In genomic region chr9:112224401-112225289, GRCh38 we compare ENCODE assay signal across 11 cellular contexts. TPM values are rescaled to one million over a fixed set of nuclear protein-coding genes. Genes with fewer than 3 reads are reported as not detected.
DNase-seq lines count a peak whose midpoint lies in the region; ATAC-seq, FAIRE-seq and TF ChIP-seq lines count a peak whose summit lies in the region.
"Had no signal": no experiment of that assay in that cellular context is flagged by ENCODE, and none has a peak within 500 bp of the region (broad histone marks: within the 10 kb centered on the region; RNA-seq: fewer than 3 reads in every experiment).

No MANE protein-coding gene starts in this region.

- H3K9ac ChIP-seq in kidney (ENCODE audit: low read length in 2 of 2), result no peak overlapping the region

- no peak for FAIRE-seq in kidney (lab: Jason Lieb, UNC)

- DNase-seq in GM12865 (ENCODE audit: low read depth) (peak; percentile 59), MV-4-11 (lab: John Stamatoyannopoulos, UW) (peak; percentile 54), foreskin fibroblast (peak; percentile 65 to 81), Kasumi-1 (lab: John Stamatoyannopoulos, UW) (no peak), esophagus muscularis mucosa (ENCODE audit: extremely low spot score) (no peak), kidney (no peak)
- no peak for DNase-seq in central memory CD4-positive, alpha-beta T cell
- DNase-seq: effector CD8-positive, alpha-beta T cell; KBM-7; T-helper 9 cell had no signal

- peak; percentile 79 for ATAC-seq in GM21619 (IDR thresholded peaks at IDR 0.05; ENCODE audit: unreplicated experiment)

- intact Hi-C loops in esophagus muscularis mucosa (cut with DNase I) (no loop called here), kidney (cut with DNase I) (no loop called here)

- no peak for TF ChIP-seq POLR2A in esophagus muscularis mucosa (IDR thresholded peaks at IDR 0.05; ENCODE audit: low read depth)

- peaks cover 29 to 71% (median 42%) of the 10 kb centered on the region in 4 donors for H3K36me3 ChIP-seq in esophagus muscularis mucosa
- H3K36me3 ChIP-seq in kidney (ENCODE audit: control insufficient read depth in 1 of 2, insufficient read depth in 2 of 2, low read length in 2 of 2), result peaks cover 14 to 17% of the 10 kb centered on the region in 2 donors

- TF ChIP-seq CTCF in GM12865 (IDR thresholded peaks at IDR 0.05; ENCODE audit: insufficient read depth, low read depth, low read length, missing control alignments) (no peak), foreskin fibroblast (IDR thresholded peaks at IDR 0.05; ENCODE audit: low read depth, low read length) (no peak), esophagus muscularis mucosa (IDR thresholded peaks at IDR 0.05) (no peak), kidney (IDR thresholded peaks at IDR 0.05; ENCODE audit: borderline replicate concordance, extremely low read depth, insufficient read depth) (no peak)

- H3K27ac ChIP-seq in esophagus muscularis mucosa (replicated peaks in 1 of 4), result no peak overlapping the region
- no peak overlapping the region for H3K27ac ChIP-seq in kidney (ENCODE audit: low read depth in 2 of 2, low read length in 2 of 2)

- no peaks in the 10 kb centered on the region for H3K27me3 ChIP-seq in esophagus muscularis mucosa

- no peak overlapping the region for H3K4me3 ChIP-seq in GM12865 (ENCODE audit: low read depth, low read length)
- H3K4me3 ChIP-seq in foreskin fibroblast (ENCODE audit: low read depth in 1 of 2, low read length in 2 of 2), result no peak overlapping the region
- H3K4me3 ChIP-seq in esophagus muscularis mucosa, result no peak overlapping the region
- H3K4me3 ChIP-seq in kidney (ENCODE audit: low read length in 2 of 2), result no peak overlapping the region

- H3K4me1 ChIP-seq in esophagus muscularis mucosa, result no peaks in the 10 kb centered on the region
- no peaks in the 10 kb centered on the region for H3K4me1 ChIP-seq in kidney (ENCODE audit: control insufficient read depth in 1 of 2, insufficient read depth in 1 of 2, low read depth in 1 of 2, low read length in 2 of 2)

- 95% methylated on average over 4 of the region's 4 CpGs for WGBS in esophagus muscularis mucosa

- no peak for TF ChIP-seq EP300 in esophagus muscularis mucosa (IDR thresholded peaks at IDR 0.05)

- H3K9me3 ChIP-seq in esophagus muscularis mucosa (no peaks in the 10 kb centered on the region), kidney (ENCODE audit: control insufficient read depth in 1 of 2, low read length in 2 of 2) (no peaks in the 10 kb centered on the region)

RNA-seq across cellular contexts. Expression of gene SUSD1, which starts 49.5 kb away (rescaled TPM):
- total RNA-seq in esophagus muscularis mucosa (1 to 10 TPM; 4.7 to 5.8 (median 5.4) TPM), kidney (19.8 TPM)
- polyA plus RNA-seq in kidney (ENCODE audit: insufficient read depth, low read depth, low replicate concordance), result 11.0 TPM

Comparison
In these comparisons a context has a peak if more than half of its experiments do, and no peak if none do; other contexts are left out.
1. DNase-seq: peak in GM12865 (single experiment), MV-4-11 (single experiment) and foreskin fibroblast (2 of 2); none in central memory CD4-positive, alpha-beta T cell (single experiment), Kasumi-1 (0 of 2), esophagus muscularis mucosa (single experiment) and kidney (single experiment).